Comparison of ENCODE assay signal across 28 cellular contexts in the genomic region with DNA sequence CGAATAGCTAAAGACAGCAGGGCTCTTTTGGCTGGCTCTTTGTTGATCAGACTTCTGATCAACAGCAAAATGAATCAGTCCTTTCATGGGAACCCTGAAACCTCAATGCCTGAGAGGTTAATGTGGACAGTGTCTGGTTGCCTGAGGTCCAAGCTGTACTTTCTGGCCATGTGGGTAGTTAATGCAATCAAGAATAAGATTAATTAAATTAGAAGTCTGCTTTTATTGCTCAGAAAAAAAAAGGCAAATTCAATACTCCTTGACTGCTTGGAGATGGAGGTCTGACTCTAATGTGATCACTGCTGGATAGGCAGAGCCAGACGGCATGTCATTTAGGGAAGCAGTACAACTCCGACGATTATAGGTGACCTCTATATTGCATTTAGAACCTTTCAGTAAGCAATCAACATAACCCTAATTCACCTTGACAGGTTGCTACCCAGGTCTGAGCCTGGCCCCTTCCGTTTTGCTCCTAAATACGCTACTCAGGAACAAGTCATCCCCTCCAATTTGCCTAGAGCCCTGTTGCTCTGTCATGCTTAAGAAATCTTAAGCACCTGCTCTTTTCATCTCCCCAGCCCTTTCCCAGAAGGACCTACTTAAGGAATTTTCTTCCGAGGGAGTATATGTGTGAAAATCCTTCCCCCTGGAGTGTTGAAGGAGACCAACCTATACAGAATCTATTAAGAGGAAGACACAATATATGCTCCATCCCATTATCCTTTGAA.
"Had no signal": no experiment of that assay in that cellular context is flagged by ENCODE, and none has a peak within 500 bp of the region (broad histone marks: within the 10 kb centered on the region; RNA-seq: fewer than 3 reads in every experiment).

No MANE protein-coding gene starts in this region.

- H3K36me3 ChIP-seq: adrenal gland, ascending aorta, brain microvascular endothelial cell, vagina, WERI-Rb-1 had no signal

- DNase-seq: activated CD4-positive, alpha-beta T cell treated with anti-CD3 and anti-CD28 coated beads for 1 hour; activated naive CD4-positive, alpha-beta T cell; activated T-cell treated with anti-CD3 and anti-CD28 coated beads, Interleukin-2, amount 50 U/mL, for 1 hour; brain microvascular endothelial cell; caudate nucleus; effector CD4-positive, alpha-beta T cell; glutamatergic neuron; hippocampal formation; left colon; naive thymus-derived CD4-positive, alpha-beta T cell; stimulated activated CD4-positive, alpha-beta T cell treated with anti-CD3 and anti-CD28 coated beads, Interleukin-2, amount 100 ng/mL, for 48 hours; stimulated activated naive CD4-positive, alpha-beta T cell; testis; WERI-Rb-1 had no signal

- H3K27ac Mint-ChIP-seq: activated naive CD8-positive, alpha-beta T cell; activated T-helper 2 cell treated with anti-CD3 and anti-CD28 coated beads, Interferon-gamma antibody, Interleukin-2, Interleukin-4, amounts not matched to agents 10 μg/mL and 5 μg/mL and 100 μg/mL, durations not matched to agents 14 hours and 24 hours and 36 hours; dendritic cell treated with granulocyte-macrophage colony-stimulating factor and Interleukin-4, amounts not matched to agents 40 ng/mL and 50 ng/mL, for 4 days; naive thymus-derived CD4-positive, alpha-beta T cell; T-helper 2 cell treated with Interferon-gamma antibody and Interleukin-4, amounts not matched to agents 5 μg/mL and 100 μg/mL, for 36 hours; type B pancreatic cell had no signal

- H3K9me3 Mint-ChIP-seq: neural crest cell, type B pancreatic cell had no signal

- H3K4me3 Mint-ChIP-seq: activated naive CD8-positive, alpha-beta T cell; dendritic cell treated with granulocyte-macrophage colony-stimulating factor and Interleukin-4, amounts not matched to agents 40 ng/mL and 50 ng/mL, for 4 days; naive thymus-derived CD4-positive, alpha-beta T cell; neural crest cell; T-helper 2 cell treated with Interferon-gamma antibody and Interleukin-4, amounts not matched to agents 5 μg/mL and 100 μg/mL, for 36 hours; type B pancreatic cell had no signal

- H3K27ac ChIP-seq: adrenal gland, ascending aorta, brain microvascular endothelial cell, testis, vagina, WERI-Rb-1 had no signal

- H3K4me3 ChIP-seq: adrenal gland, ascending aorta, lung, testis, vagina had no signal

- H3K4me1 ChIP-seq: adrenal gland, ascending aorta, testis, vagina had no signal

- FAIRE-seq: frontal cortex, islet of Langerhans, TTC549 had no signal

- H3K36me3 Mint-ChIP-seq: activated naive CD8-positive, alpha-beta T cell; naive thymus-derived CD4-positive, alpha-beta T cell; type B pancreatic cell had no signal

- H3K27me3 Mint-ChIP-seq: activated naive CD8-positive, alpha-beta T cell; dendritic cell treated with granulocyte-macrophage colony-stimulating factor and Interleukin-4, amounts not matched to agents 40 ng/mL and 50 ng/mL, for 4 days; naive thymus-derived CD4-positive, alpha-beta T cell had no signal

- H3K4me1 Mint-ChIP-seq: naive thymus-derived CD4-positive, alpha-beta T cell; neural crest cell had no signal

- H3K9me3 ChIP-seq: adrenal gland, ascending aorta, testis, vagina had no signal

- ATAC-seq: esophagus mucosa; left colon; naive thymus-derived CD4-positive, alpha-beta T cell had no signal

- H3K27me3 ChIP-seq: adrenal gland, ascending aorta, brain microvascular endothelial cell, testis, vagina had no signal
